ENCODE assay signal across 8 cellular contexts in genomic region chr6:34365781-34366638, GRCh38. TPM values are rescaled to one million over a fixed set of nuclear protein-coding genes. Genes with fewer than 3 reads are reported as not detected.
DNase-seq lines count a peak whose midpoint lies in the region; ATAC-seq and TF ChIP-seq lines count a peak whose summit lies in the region.
"Not testable (repeated sequence)": the region's sequence is repeated elsewhere in the genome, so short reads cannot be mapped to it uniquely, and the experiment has no call there.

No MANE protein-coding gene starts in this region.

- peaks cover 62% of the 10 kb centered on the region for H3K4me1 Mint-ChIP-seq in dendritic cell treated with granulocyte-macrophage colony-stimulating factor and Interleukin-4, amounts not matched to agents 40 ng/mL and 50 ng/mL, for 4 days (ENCODE audit: low read depth)
- H3K4me1 Mint-ChIP-seq in stimulated activated naive CD8-positive, alpha-beta T cell treated with anti-CD3 and anti-CD28 coated beads, Interleukin-15, Interleukin-2, amounts not matched to agents 100 ng/mL and 50 ng/mL, for 24 hours (ENCODE audit: low read depth): peaks cover 58% of the 10 kb centered on the region

- H3K27ac Mint-ChIP-seq in dendritic cell treated with granulocyte-macrophage colony-stimulating factor and Interleukin-4, amounts not matched to agents 40 ng/mL and 50 ng/mL, for 4 days: peak overlapping the region; percentile 58
- peak overlapping the region; percentile 82 for H3K27ac Mint-ChIP-seq in stimulated activated naive CD8-positive, alpha-beta T cell treated with anti-CD3 and anti-CD28 coated beads, Interleukin-15, Interleukin-2, amounts not matched to agents 100 ng/mL and 50 ng/mL, for 24 hours

- H3K4me1 ChIP-seq in adrenal gland (replicated peaks in 1 of 2): peaks cover 0 to 31% of the 10 kb centered on the region in 2 donors

- H3K27me3 ChIP-seq in adrenal gland: not testable (repeated sequence)

- TF ChIP-seq CTCF in adrenal gland (IDR thresholded peaks at IDR 0.05): not testable (repeated sequence)

- TF ChIP-seq POLR2A in adrenal gland (IDR thresholded peaks at IDR 0.05): not testable (repeated sequence)

- intact Hi-C loops in adrenal gland (cut with DNase I): not testable (repeated sequence)
- intact Hi-C loops in dendritic cell treated with granulocyte-macrophage colony-stimulating factor and Interleukin-4, amounts not matched to agents 40 ng/mL and 50 ng/mL, for 4 days (cut with micrococcal nuclease): loop anchor here (10.0 kb wide), 1 partner anchor 51 kb away; no protein-coding TSS in a partner anchor

- not testable (repeated sequence) for H3K27me3 Mint-ChIP-seq in dendritic cell treated with granulocyte-macrophage colony-stimulating factor and Interleukin-4, amounts not matched to agents 40 ng/mL and 50 ng/mL, for 4 days; stimulated activated naive CD8-positive, alpha-beta T cell treated with anti-CD3 and anti-CD28 coated beads, Interleukin-15, Interleukin-2, amounts not matched to agents 100 ng/mL and 50 ng/mL, for 24 hours

- H3K27ac ChIP-seq in adrenal gland: peak overlapping the region in 2 of 5 donors; percentile 39 to 56

- not testable (repeated sequence) for H3K36me3 ChIP-seq in adrenal gland (replicated peaks in 1 of 2)

- ATAC-seq in SK-N-SH treated with all-trans-retinoic acid at 6 μM for 48 hours: peak; percentile 84

- peak; percentile 69 for DNase-seq in EH (ENCODE audit: low read depth)
- DNase-seq in M059J (ENCODE audit: low read depth): peak; percentile 83
- peak in 4 of 7 donors; percentile 59 to 62 (median 60) for DNase-seq in adrenal gland
- peak; percentile 94 for DNase-seq in iris pigment epithelial cell (ENCODE audit: low read depth)
- DNase-seq in non-pigmented ciliary epithelial cell (ENCODE audit: low read depth): peak; percentile 70

- not testable (repeated sequence) for H3K9me3 ChIP-seq in adrenal gland (replicated peaks in 1 of 3)

- 66 to 68% (median 67%) methylated on average over 9 of the region's 9 CpGs for whole genome bisulfite sequencing in adrenal gland, 4 donors

- peaks cover 21% of the 10 kb centered on the region for H3K36me3 Mint-ChIP-seq in dendritic cell treated with granulocyte-macrophage colony-stimulating factor and Interleukin-4, amounts not matched to agents 40 ng/mL and 50 ng/mL, for 4 days (ENCODE audit: low read depth)
- not testable (repeated sequence) for H3K36me3 Mint-ChIP-seq in stimulated activated naive CD8-positive, alpha-beta T cell treated with anti-CD3 and anti-CD28 coated beads, Interleukin-15, Interleukin-2, amounts not matched to agents 100 ng/mL and 50 ng/mL, for 24 hours (ENCODE audit: low read depth)

- not testable (repeated sequence) for H3K4me3 ChIP-seq in adrenal gland

- H3K9me3 Mint-ChIP-seq in dendritic cell treated with granulocyte-macrophage colony-stimulating factor and Interleukin-4, amounts not matched to agents 40 ng/mL and 50 ng/mL, for 4 days; stimulated activated naive CD8-positive, alpha-beta T cell treated with anti-CD3 and anti-CD28 coated beads, Interleukin-15, Interleukin-2, amounts not matched to agents 100 ng/mL and 50 ng/mL, for 24 hours: not testable (repeated sequence)

- not testable (repeated sequence) for H3K4me3 Mint-ChIP-seq in dendritic cell treated with granulocyte-macrophage colony-stimulating factor and Interleukin-4, amounts not matched to agents 40 ng/mL and 50 ng/mL, for 4 days; stimulated activated naive CD8-positive, alpha-beta T cell treated with anti-CD3 and anti-CD28 coated beads, Interleukin-15, Interleukin-2, amounts not matched to agents 100 ng/mL and 50 ng/mL, for 24 hours

RNA-seq across cellular contexts. Expression of gene NUDT3, which starts 26.5 kb away (rescaled TPM):
- total RNA-seq in M059J (2014; rRNA removed; shearing (Covaris generic)): 11.8 and 18.3 TPM in 2 replicates
- total RNA-seq in adrenal gland: 10 to 100 TPM; 34.3 to 56.3 (median 45.6) TPM
- polyA plus RNA-seq in adrenal gland: 10 to 100 TPM; 18.2 to 24.2 (median 22.9) TPM

RNA-seq across cellular contexts. Expression of gene RPS10, which starts 59.9 kb away (rescaled TPM):
- total RNA-seq in M059J (2014; rRNA removed; shearing (Covaris generic)): 3,564 and 4,124 TPM in 2 replicates
- 1,000 to 10,000 TPM; 1,048 to 3,093 (median 1,795) TPM for total RNA-seq in adrenal gland
- polyA plus RNA-seq in adrenal gland: 1,000 to 10,000 TPM in 2 of 3 donors, 100 to 1,000 TPM in 1; 937 to 2,565 (median 2,238) TPM
